13 cellular contexts compared by ENCODE assay signal in the genomic region with DNA sequence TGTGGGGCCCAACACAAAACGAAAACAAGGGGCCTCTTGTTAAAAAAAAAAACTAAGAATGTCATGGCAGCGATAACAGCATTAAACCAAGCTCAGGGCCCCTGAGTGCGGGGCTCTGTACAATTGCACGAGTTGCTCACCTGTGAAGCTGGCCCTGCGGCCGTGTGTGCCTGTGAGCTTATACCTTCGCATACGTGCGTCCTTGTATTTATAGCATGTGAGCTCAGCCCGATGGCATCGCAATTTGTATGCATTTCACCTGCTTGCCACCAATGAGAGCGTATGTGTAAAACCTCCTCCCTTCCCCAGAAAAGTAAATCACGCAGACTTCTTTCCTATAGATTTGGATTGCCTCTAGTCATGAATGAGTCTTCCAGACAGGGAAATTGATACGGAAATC. TPM values are rescaled to one million over a fixed set of nuclear protein-coding genes. Genes with fewer than 3 reads are reported as not detected.
"Had no signal": no experiment of that assay in that cellular context is flagged by ENCODE, and none has a peak within 500 bp of the region (broad histone marks: within the 10 kb centered on the region; RNA-seq: fewer than 3 reads in every experiment).

No MANE protein-coding gene starts in this region.

- H3K9me3 Mint-ChIP-seq: natural killer cell had no signal

- H3K4me3 ChIP-seq: adrenal gland, cardiac muscle cell, mucosa of descending colon, SJCRH30, spleen, thyroid gland had no signal

- H3K4me3 Mint-ChIP-seq: natural killer cell had no signal

- H3K27me3 ChIP-seq: adrenal gland, cardiac muscle cell, SJCRH30, spleen, thyroid gland had no signal

- H3K27ac ChIP-seq: adrenal gland, spleen, thyroid gland had no signal

- H3K9me3 ChIP-seq: adrenal gland, mucosa of descending colon, SJCRH30, spleen, thyroid gland had no signal

- DNase-seq: activated T-cell treated with anti-CD3 and anti-CD28 coated beads, Interleukin-2, amount 50 U/mL, for 48 hours; left colon; mucosa of descending colon; natural killer cell; spleen; thyroid gland had no signal

- ATAC-seq: activated CD4-positive, CD25-positive, alpha-beta regulatory T cell treated with anti-CD3 and anti-CD28 coated beads, Interleukin-2, amount 50 U/mL, for 24 hours; left colon; mucosa of descending colon; natural killer cell; sciatic nerve had no signal

RNA-seq across cellular contexts. Expression of a gene that starts 40.5 kb away (rescaled TPM):
- total RNA-seq: lung microvascular endothelial cell, pulmonary artery endothelial cell, SJCRH30 had no signal
